In the genomic region with DNA sequence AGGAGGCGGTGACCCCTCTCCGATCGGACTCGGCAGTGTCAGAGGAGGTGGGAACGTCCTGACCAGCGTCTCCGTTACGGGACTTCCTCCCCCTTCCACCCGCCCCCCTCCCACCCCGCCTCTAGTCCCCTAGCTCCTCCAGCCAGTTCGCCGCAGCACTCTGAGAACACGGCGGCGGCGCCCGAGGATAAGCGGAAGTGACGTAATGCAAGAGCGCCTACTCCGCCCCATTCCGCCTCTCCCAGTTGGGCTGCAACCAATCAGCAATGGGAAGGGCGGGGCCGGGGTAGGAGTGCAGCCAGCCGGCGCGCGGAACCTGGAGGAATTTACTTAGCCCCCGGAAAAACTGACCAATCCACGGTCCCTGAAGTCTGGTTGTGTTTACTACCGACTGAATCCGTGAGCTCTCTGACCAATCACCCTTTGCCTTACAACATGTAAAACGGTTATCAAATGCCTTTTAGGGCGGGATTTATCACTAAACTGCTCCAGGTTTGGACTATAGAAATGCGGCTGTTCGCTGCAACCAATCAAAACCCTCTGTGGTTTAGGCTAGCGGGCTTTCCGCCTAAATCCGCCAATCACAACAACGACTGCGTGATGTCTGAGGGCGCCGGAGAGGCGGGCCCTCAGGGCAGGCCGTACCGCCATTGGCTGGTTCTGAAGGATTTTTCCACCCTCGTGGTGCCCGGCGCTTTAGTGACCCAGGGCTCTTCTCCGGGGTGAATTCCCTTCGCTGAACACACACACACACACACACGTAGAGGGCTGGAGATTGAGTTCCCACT, we compare ENCODE assay signal across 8 cellular contexts. TPM values are rescaled to one million over a fixed set of nuclear protein-coding genes. Genes with fewer than 3 reads are reported as not detected.
DNase-seq lines count a peak whose midpoint lies in the region; ATAC-seq and TF ChIP-seq lines count a peak whose summit lies in the region.

Gene ZBTB5 (minus strand): TSS at position 202 of the 788 bp plus-strand sequence. CDS start 22,899 bp downstream, outside the sequence.

- peak within 1 kb of the TSS; percentile 99 to 100 for H3K27ac ChIP-seq in coronary artery

- H3K36me3 ChIP-seq in BE2C, result no peaks in the 10 kb centered on the region

- H3K4me3 Mint-ChIP-seq in activated CD4-positive, alpha-beta T cell treated with anti-CD3 and anti-CD28 coated beads, Interleukin-2, amount 10 ng/mL, durations not matched to agents 24 days and 14 days, result peak within 1 kb of the TSS; percentile 99

- peaks cover 10% of the 10 kb centered on the region for H3K36me3 Mint-ChIP-seq in activated CD4-positive, alpha-beta T cell treated with anti-CD3 and anti-CD28 coated beads, Interleukin-2, amount 10 ng/mL, durations not matched to agents 24 days and 14 days (ENCODE audit: low read depth)

- no peaks in the 10 kb centered on the region; the same call in 1 of the 2 replicates for H3K4me1 ChIP-seq in BE2C

- intact Hi-C loops in activated CD4-positive, alpha-beta T cell treated with anti-CD3 and anti-CD28 coated beads, Interleukin-2, amount 10 ng/mL, durations not matched to agents 24 days and 14 days (cut with micrococcal nuclease), result loop anchor here (1.0 to 2.0 kb wide), 9 partner anchors 20 to 439 kb away; partner anchors contain the start of genes DCAF10, GRHPR, POLR1E and SLC25A51

- H3K27me3 Mint-ChIP-seq in activated CD4-positive, alpha-beta T cell treated with anti-CD3 and anti-CD28 coated beads, Interleukin-2, amount 10 ng/mL, durations not matched to agents 24 days and 14 days, result no peaks in the 10 kb centered on the region

- ATAC-seq in GM19324 (IDR thresholded peaks at IDR 0.05; ENCODE audit: low FRiP score, unreplicated experiment), result peak; percentile 90
- ATAC-seq in HG03469 (IDR thresholded peaks at IDR 0.05; ENCODE audit: unreplicated experiment), result peak; percentile 74

- H3K27ac Mint-ChIP-seq in activated CD4-positive, alpha-beta T cell treated with anti-CD3 and anti-CD28 coated beads, Interleukin-2, amount 10 ng/mL, durations not matched to agents 24 days and 14 days, result peak within 1 kb of the TSS; percentile 98

- no peaks in the 10 kb centered on the region for H3K9me3 Mint-ChIP-seq in activated CD4-positive, alpha-beta T cell treated with anti-CD3 and anti-CD28 coated beads, Interleukin-2, amount 10 ng/mL, durations not matched to agents 24 days and 14 days

- H3K4me1 Mint-ChIP-seq in activated CD4-positive, alpha-beta T cell treated with anti-CD3 and anti-CD28 coated beads, Interleukin-2, amount 10 ng/mL, durations not matched to agents 24 days and 14 days, result peaks cover 35% of the 10 kb centered on the region

- no peaks in the 10 kb centered on the region for H3K9me3 ChIP-seq in BE2C

- peak; percentile 99 for DNase-seq in BE2C
- DNase-seq in NCI-H526 treated with DMSO at 0.1 percent for 48 hours (lab: John Stamatoyannopoulos, UW), result peak; percentile 99
- peak; percentile 99 for DNase-seq in activated CD4-positive, alpha-beta T cell treated with anti-CD3 and anti-CD28 coated beads, Interleukin-2, amount 10 ng/mL, durations not matched to agents 24 days and 14 days
- peak; percentile 100 for DNase-seq in coronary artery (ENCODE audit: low spot score)
- DNase-seq in left kidney (ENCODE audit: low read depth, low spot score), result peak; percentile 100
- DNase-seq in stimulated activated CD4-positive, alpha-beta T cell treated with anti-CD3 and anti-CD28 coated beads, Interleukin-2, amount 100 ng/mL, for 24 hours, result peak; percentile 99

- H3K27me3 ChIP-seq in BE2C, result no peaks in the 10 kb centered on the region

- TF ChIP-seq CTCF in BE2C (IDR thresholded peaks at IDR 0.05; ENCODE audit: low read depth, low read length), result no peak
- no peak for TF ChIP-seq CTCF in coronary artery (IDR thresholded peaks at IDR 0.05)

- H3K4me3 ChIP-seq in BE2C (ENCODE audit: low read depth, low read length) (peak within 1 kb of the TSS; percentile 74), coronary artery (peak within 1 kb of the TSS; percentile 97)

RNA-seq across cellular contexts. Expression of gene ZBTB5, which starts in this region (rescaled TPM):
- 15.8 TPM for polyA plus RNA-seq in BE2C (2012; ENCODE audit: insufficient read depth, insufficient read length, low read depth)
- total RNA-seq in activated CD4-positive, alpha-beta T cell treated with anti-CD3 and anti-CD28 coated beads, Interleukin-2, amount 10 ng/mL, durations not matched to agents 24 days and 14 days, result 9.2 and 9.5 TPM in 2 replicates

Comparison
In these comparisons a context has a peak if more than half of its experiments do, and no peak if none do; other contexts are left out.
1. Peak in every context shown above with its lines: DNase-seq, ATAC-seq, H3K4me3 ChIP-seq and H3K27ac ChIP-seq.